Comparison of ENCODE assay signal across 23 cellular contexts in genomic region chr13:108376308-108376707, GRCh38.
"Had no signal": no experiment of that assay in that cellular context is flagged by ENCODE, and none has a peak within 500 bp of the region (broad histone marks: within the 10 kb centered on the region; RNA-seq: fewer than 3 reads in every experiment).

No MANE protein-coding gene starts in this region.

- H3K27me3 Mint-ChIP-seq: natural killer cell treated with Interleukin-12 subunit alpha and Interleukin-12 subunit beta and Interleukin-15 and Interleukin-18, amount 100 ng/mL, for 72 hours; stimulated activated naive CD8-positive, alpha-beta T cell treated with anti-CD3 and anti-CD28 coated beads, Interleukin-15, Interleukin-2, amounts not matched to agents 100 ng/mL and 50 ng/mL, for 24 hours had no signal

- H3K4me3 Mint-ChIP-seq: naive thymus-derived CD8-positive, alpha-beta T cell; natural killer cell treated with Interleukin-12 subunit alpha and Interleukin-12 subunit beta and Interleukin-15 and Interleukin-18, amount 100 ng/mL, for 72 hours; nephron progenitor cell; neural crest cell; stimulated activated effector memory CD8-positive, alpha-beta T cell treated with anti-CD3 and anti-CD28 coated beads, Interleukin-12 subunit alpha, Interleukin-12 subunit beta, amount 100 ng/mL, for 72 hours; stimulated activated naive B cell treated with anti-CD40 and anti-IgM and Interleukin-4, amounts not matched to agents 10 μg/mL and 1 μg/mL and 100 μg/mL, for 72 hours; stimulated activated naive CD8-positive, alpha-beta T cell treated with anti-CD3 and anti-CD28 coated beads, Interleukin-15, Interleukin-2, amounts not matched to agents 100 ng/mL and 50 ng/mL, for 24 hours had no signal

- DNase-seq: nephron progenitor cell; nucleus accumbens; pancreas; psoas muscle; right cardiac atrium; right lobe of liver; sigmoid colon; small intestine; stimulated activated CD4-positive, alpha-beta T cell treated with anti-CD3 and anti-CD28 coated beads, Interleukin-15, amount 100 ng/mL, for 24 hours; stimulated activated CD4-positive, alpha-beta T cell treated with anti-CD3 and anti-CD28 coated beads, Interleukin-2, amount 100 ng/mL, for 24 hours; stimulated activated CD4-positive, alpha-beta T cell treated with anti-CD3 and anti-CD28 coated beads, Interleukin-2, amount 100 ng/mL, for 48 hours; stimulated activated CD4-positive, alpha-beta T cell treated with anti-CD3 and anti-CD28 coated beads, Interleukin-4, amount 100 ng/mL, for 24 hours; stimulated activated naive B cell treated with anti-CD40 and anti-IgM and Interleukin-4, amounts not matched to agents 10 μg/mL and 1 μg/mL and 100 μg/mL, for 72 hours; stimulated activated naive CD4-positive, alpha-beta T cell treated with Interleukin-2 at 50 U/mL for 16 hours; stomach; thyroid gland; trophoblast cell; upper lobe of left lung had no signal

- H3K9me3 Mint-ChIP-seq: stimulated activated effector memory CD8-positive, alpha-beta T cell treated with anti-CD3 and anti-CD28 coated beads, Interleukin-12 subunit alpha, Interleukin-12 subunit beta, amount 100 ng/mL, for 72 hours; stimulated activated naive CD8-positive, alpha-beta T cell treated with anti-CD3 and anti-CD28 coated beads, Interleukin-15, Interleukin-2, amounts not matched to agents 100 ng/mL and 50 ng/mL, for 24 hours had no signal

- H3K4me1 Mint-ChIP-seq: naive thymus-derived CD8-positive, alpha-beta T cell; nephron progenitor cell; neural crest cell; stimulated activated effector memory CD8-positive, alpha-beta T cell treated with anti-CD3 and anti-CD28 coated beads, Interleukin-12 subunit alpha, Interleukin-12 subunit beta, amount 100 ng/mL, for 72 hours; stimulated activated naive B cell treated with anti-CD40 and anti-IgM and Interleukin-4, amounts not matched to agents 10 μg/mL and 1 μg/mL and 100 μg/mL, for 72 hours had no signal

- H3K27ac Mint-ChIP-seq: naive thymus-derived CD8-positive, alpha-beta T cell; natural killer cell treated with Interleukin-12 subunit alpha and Interleukin-12 subunit beta and Interleukin-15 and Interleukin-18, amount 100 ng/mL, for 72 hours; nephron progenitor cell; stimulated activated effector memory CD8-positive, alpha-beta T cell treated with anti-CD3 and anti-CD28 coated beads, Interleukin-12 subunit alpha, Interleukin-12 subunit beta, amount 100 ng/mL, for 72 hours; stimulated activated naive B cell treated with anti-CD40 and anti-IgM and Interleukin-4, amounts not matched to agents 10 μg/mL and 1 μg/mL and 100 μg/mL, for 72 hours; stimulated activated naive CD8-positive, alpha-beta T cell treated with anti-CD3 and anti-CD28 coated beads, Interleukin-15, Interleukin-2, amounts not matched to agents 100 ng/mL and 50 ng/mL, for 24 hours had no signal

- ATAC-seq: naive thymus-derived CD8-positive, alpha-beta T cell; natural killer cell treated with Interleukin-12 subunit alpha and Interleukin-12 subunit beta and Interleukin-15 and Interleukin-18, amount 100 ng/mL, for 72 hours; pancreas; psoas muscle; right cardiac atrium; right lobe of liver; stimulated activated effector memory CD8-positive, alpha-beta T cell treated with anti-CD3 and anti-CD28 coated beads, Interleukin-12 subunit alpha, Interleukin-12 subunit beta, amount 100 ng/mL, for 72 hours; stimulated activated naive B cell treated with anti-CD40 and anti-IgM and Interleukin-4, amounts not matched to agents 10 μg/mL and 1 μg/mL and 100 μg/mL, for 72 hours had no signal

- H3K36me3 Mint-ChIP-seq: naive thymus-derived CD8-positive, alpha-beta T cell; natural killer cell treated with Interleukin-12 subunit alpha and Interleukin-12 subunit beta and Interleukin-15 and Interleukin-18, amount 100 ng/mL, for 72 hours; stimulated activated effector memory CD8-positive, alpha-beta T cell treated with anti-CD3 and anti-CD28 coated beads, Interleukin-12 subunit alpha, Interleukin-12 subunit beta, amount 100 ng/mL, for 72 hours; stimulated activated naive B cell treated with anti-CD40 and anti-IgM and Interleukin-4, amounts not matched to agents 10 μg/mL and 1 μg/mL and 100 μg/mL, for 72 hours had no signal
